8 cellular contexts compared by ENCODE assay signal in the genomic region with DNA sequence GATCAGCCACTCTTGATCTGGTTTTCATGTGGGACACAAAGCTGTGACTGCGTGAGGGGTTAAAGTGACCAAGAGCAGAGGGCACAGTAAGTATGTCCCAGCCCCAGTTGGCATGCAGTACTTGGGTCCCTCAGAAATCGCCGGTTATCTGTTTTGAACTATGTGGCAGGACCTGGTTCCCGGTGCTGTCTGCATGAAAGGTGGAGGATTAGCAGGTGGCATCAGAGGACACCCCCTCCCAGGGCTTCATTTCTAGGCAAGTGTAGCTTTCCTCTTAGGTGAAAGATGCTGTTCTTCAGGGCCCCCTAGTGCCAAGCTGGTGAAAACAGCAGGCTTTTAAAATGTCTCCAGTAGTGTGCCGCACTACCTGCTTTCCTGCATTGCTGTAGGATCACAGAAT. TPM values are rescaled to one million over a fixed set of nuclear protein-coding genes. Genes with fewer than 3 reads are reported as not detected.
DNase-seq lines count a peak whose midpoint lies in the region; ATAC-seq and TF ChIP-seq lines count a peak whose summit lies in the region.

No MANE protein-coding gene starts in this region.

- H3K27me3 Mint-ChIP-seq in activated CD4-positive, alpha-beta memory T cell treated with anti-CD3 and anti-CD28 coated beads for 36 hours, result no peaks in the 10 kb centered on the region
- H3K27me3 Mint-ChIP-seq in endothelial cell (ENCODE audit: unreplicated experiment), result peaks cover 3% of the 10 kb centered on the region

- peaks cover 16% of the 10 kb centered on the region for H3K36me3 Mint-ChIP-seq in activated CD4-positive, alpha-beta memory T cell treated with anti-CD3 and anti-CD28 coated beads for 36 hours
- peaks cover 17% of the 10 kb centered on the region for H3K36me3 Mint-ChIP-seq in endothelial cell (ENCODE audit: low read depth, unreplicated experiment)

- H3K4me3 Mint-ChIP-seq in activated CD4-positive, alpha-beta memory T cell treated with anti-CD3 and anti-CD28 coated beads for 36 hours, result peak overlapping the region; percentile 57
- H3K4me3 Mint-ChIP-seq in endothelial cell (ENCODE audit: unreplicated experiment), result no peak overlapping the region

- ATAC-seq in HG02885 (IDR thresholded peaks at IDR 0.05; ENCODE audit: poor library complexity, unreplicated experiment) (peak; percentile 81), HG03097 (IDR thresholded peaks at IDR 0.05; ENCODE audit: low FRiP score, unreplicated experiment) (no peak)

- TF ChIP-seq POLR2A in stomach (IDR thresholded peaks at IDR 0.05), result no peak

- H3K27ac Mint-ChIP-seq in activated CD4-positive, alpha-beta memory T cell treated with anti-CD3 and anti-CD28 coated beads for 36 hours, result peak overlapping the region; percentile 86
- no peak overlapping the region for H3K27ac Mint-ChIP-seq in endothelial cell (ENCODE audit: unreplicated experiment)

- peak; percentile 79 for TF ChIP-seq CTCF in GM06990 (IDR thresholded peaks at IDR 0.05; ENCODE audit: insufficient read depth, low read length, poor library complexity, severe bottlenecking)
- no peak for TF ChIP-seq CTCF in endothelial cell (IDR thresholded peaks at IDR 0.05; ENCODE audit: unreplicated experiment)
- peak in 4 of 7 experiments; percentile 43 to 61 (median 55) for TF ChIP-seq CTCF in stomach (IDR thresholded peaks at IDR 0.05)

- H3K9me3 Mint-ChIP-seq in activated CD4-positive, alpha-beta memory T cell treated with anti-CD3 and anti-CD28 coated beads for 36 hours, result no peaks in the 10 kb centered on the region
- H3K9me3 Mint-ChIP-seq in endothelial cell (ENCODE audit: unreplicated experiment), result no peaks in the 10 kb centered on the region

- peaks cover 0 to 15% (median 10%) of the 10 kb centered on the region in 4 donors for H3K4me1 ChIP-seq in stomach

- H3K27me3 ChIP-seq in GM06990 (replicated peaks; ENCODE audit: control insufficient read depth, insufficient read depth, low read length) (no peaks in the 10 kb centered on the region), stomach (no peaks in the 10 kb centered on the region)

- no peak for TF ChIP-seq EP300 in stomach (IDR thresholded peaks at IDR 0.05)

- CTCF ChIA-PET in activated CD4-positive, alpha-beta memory T cell treated with anti-CD3 and anti-CD28 coated beads for 36 hours (lab: Charles Lee), result interaction anchor here (0.6 to 6.5 kb wide), 46 partner anchors 9 to 303 kb away, joined by 3 to 180 read pairs (median 6); a partner anchor contains a TSS

- intact Hi-C loops in activated CD4-positive, alpha-beta memory T cell treated with anti-CD3 and anti-CD28 coated beads for 36 hours (cut with micrococcal nuclease), result loop anchor here (1.0 to 2.0 kb wide), 8 partner anchors 15 to 141 kb away; a partner anchor contains a TSS
- intact Hi-C loops in stomach (cut with DNase I; ENCODE audit: low total_unique reads), result loop anchor here (10.0 kb wide), 1 partner anchor 90 kb away; no protein-coding TSS in a partner anchor

- POLR2A ChIA-PET in activated CD4-positive, alpha-beta memory T cell treated with anti-CD3 and anti-CD28 coated beads for 36 hours (lab: Charles Lee), result interaction anchor here (1.6 to 3.3 kb wide), 2 partner anchors 22 to 83 kb away, joined by 6 to 11 read pairs; a partner anchor contains a TSS

- H3K36me3 ChIP-seq in GM06990 (ENCODE audit: control insufficient read depth, insufficient read depth, low read length) (peaks cover 6% of the 10 kb centered on the region), stomach (peaks cover 19 to 55% (median 51%) of the 10 kb centered on the region in 4 donors)

- DNase-seq in GM06990 (ENCODE audit: extremely low read depth, insufficient read length) (no peak), NCI-H345 (lab: John Stamatoyannopoulos, UW) (peak; percentile 74), endothelial cell (ENCODE audit: low spot score) (peak; percentile 42), midbrain (lab: John Stamatoyannopoulos, UW) (peak; percentile 42), stomach (peak; percentile 53)
- peak; percentile 73 for DNase-seq in activated CD4-positive, alpha-beta memory T cell treated with anti-CD3 and anti-CD28 coated beads for 36 hours

- H3K4me3 ChIP-seq in GM06990 (replicated peaks; ENCODE audit: low read depth, low read length) (no peak overlapping the region), stomach (no peak overlapping the region)

- no peaks in the 10 kb centered on the region for H3K9me3 ChIP-seq in stomach

- H3K4me1 Mint-ChIP-seq in activated CD4-positive, alpha-beta memory T cell treated with anti-CD3 and anti-CD28 coated beads for 36 hours (ENCODE audit: low read depth), result peaks cover 25% of the 10 kb centered on the region
- H3K4me1 Mint-ChIP-seq in endothelial cell (ENCODE audit: unreplicated experiment), result no peaks in the 10 kb centered on the region

- no peak overlapping the region for H3K27ac ChIP-seq in stomach

- WGBS in stomach, 5 donors, result 37 to 72% (median 38%) methylated on average over 5 of the region's 5 CpGs

RNA-seq across cellular contexts. Expression of a gene that starts 57.1 kb away (rescaled TPM):
- 1 to 10 TPM; 5.0 to 5.1 TPM for total RNA-seq in activated CD4-positive, alpha-beta memory T cell treated with anti-CD3 and anti-CD28 coated beads for 36 hours
- 14.0 TPM for total RNA-seq in endothelial cell (ENCODE audit: unreplicated experiment)
- total RNA-seq in stomach, result 10 to 100 TPM in 2 of 5 donors, 1 to 10 TPM in 3; 5.8 to 29.7 (median 7.0) TPM
- 1 to 10 TPM; 3.3 to 5.4 (median 3.7) TPM for polyA plus RNA-seq in stomach
